ENCODE assay signal across 16 cellular contexts in genomic region chr2:95278637-95279225, GRCh38. TPM values are rescaled to one million over a fixed set of nuclear protein-coding genes. Genes with fewer than 3 reads are reported as not detected.
DNase-seq lines count a peak whose midpoint lies in the region; ATAC-seq and TF ChIP-seq lines count a peak whose summit lies in the region.
"Had no signal": no experiment of that assay in that cellular context is flagged by ENCODE, and none has a peak within 500 bp of the region (broad histone marks: within the 10 kb centered on the region; RNA-seq: fewer than 3 reads in every experiment).

No MANE protein-coding gene starts in this region.

- ATAC-seq in Right ventricle myocardium inferior (no peak), left cardiac atrium (no peak), RWPE2 (ENCODE audit: low read depth) (no peak), lower lobe of right lung (no peak), upper lobe of right lung (no peak), HG02623 (IDR thresholded peaks at IDR 0.05; ENCODE audit: unreplicated experiment) (no peak)

- POLR2A ChIA-PET in activated CD4-positive, alpha-beta memory T cell treated with anti-CD3 and anti-CD28 coated beads, Interleukin-2, amount 10 ng/mL, durations not matched to agents 7 days and 5 days (lab: Charles Lee), result no interaction called here

- no peak overlapping the region for H3K4me3 ChIP-seq in RWPE2 (ENCODE audit: severe bottlenecking)
- no peak overlapping the region for H3K4me3 ChIP-seq in lower lobe of right lung
- no peak overlapping the region for H3K4me3 ChIP-seq in upper lobe of right lung

- H3K4me1 Mint-ChIP-seq in activated CD4-positive, alpha-beta memory T cell treated with anti-CD3 and anti-CD28 coated beads, Interleukin-2, amount 10 ng/mL, durations not matched to agents 7 days and 5 days, result no peaks in the 10 kb centered on the region

- H3K27me3 Mint-ChIP-seq in activated CD4-positive, alpha-beta memory T cell treated with anti-CD3 and anti-CD28 coated beads, Interleukin-2, amount 10 ng/mL, durations not matched to agents 7 days and 5 days, result no peaks in the 10 kb centered on the region

- H3K36me3 ChIP-seq in RWPE2 (ENCODE audit: low read depth), result peaks cover 25% of the 10 kb centered on the region
- H3K36me3 ChIP-seq in lower lobe of right lung, result no peaks in the 10 kb centered on the region
- H3K36me3 ChIP-seq in upper lobe of right lung, result no peaks in the 10 kb centered on the region

- peaks cover 37% of the 10 kb centered on the region for H3K4me1 ChIP-seq in RWPE2 (ENCODE audit: insufficient read depth, poor library complexity, severe bottlenecking)
- H3K4me1 ChIP-seq in lower lobe of right lung, result no peaks in the 10 kb centered on the region
- no peaks in the 10 kb centered on the region for H3K4me1 ChIP-seq in upper lobe of right lung

- H3K9me3 ChIP-seq in RWPE2 (ENCODE audit: severe bottlenecking), result no peaks in the 10 kb centered on the region
- no peaks in the 10 kb centered on the region for H3K9me3 ChIP-seq in lower lobe of right lung
- no peaks in the 10 kb centered on the region for H3K9me3 ChIP-seq in upper lobe of right lung
- H3K9me3 ChIP-seq: Caco-2 had no signal

- TF ChIP-seq CTCF in RWPE2 (IDR thresholded peaks at IDR 0.05; ENCODE audit: poor library complexity, severe bottlenecking) (no peak), lower lobe of right lung (IDR thresholded peaks at IDR 0.05) (no peak), upper lobe of right lung (IDR thresholded peaks at IDR 0.05) (no peak)

- no peak overlapping the region for H3K4me3 Mint-ChIP-seq in activated CD4-positive, alpha-beta memory T cell treated with anti-CD3 and anti-CD28 coated beads, Interleukin-2, amount 10 ng/mL, durations not matched to agents 7 days and 5 days

- H3K27me3 ChIP-seq in RWPE2 (ENCODE audit: insufficient read depth, poor library complexity, severe bottlenecking) (no peaks in the 10 kb centered on the region), lower lobe of right lung (ENCODE audit: low read depth) (no peaks in the 10 kb centered on the region), upper lobe of right lung (no peaks in the 10 kb centered on the region)

- H3K9me3 Mint-ChIP-seq in activated CD4-positive, alpha-beta memory T cell treated with anti-CD3 and anti-CD28 coated beads, Interleukin-2, amount 10 ng/mL, durations not matched to agents 7 days and 5 days, result no peaks in the 10 kb centered on the region

- DNase-seq in Right ventricle myocardium inferior (ENCODE audit: missing footprints) (peak; percentile 42), left cardiac atrium (no peak), RWPE2 (ENCODE audit: low spot score) (peak; percentile 47), lower lobe of right lung (peak; percentile 39), upper lobe of right lung (peak; percentile 43)
- DNase-seq in activated CD8-positive, alpha-beta memory T cell treated with anti-CD3 and anti-CD28 coated beads for 24 hours, result no peak
- DNase-seq in activated CD4-positive, alpha-beta memory T cell treated with anti-CD3 and anti-CD28 coated beads, Interleukin-2, amount 10 ng/mL, durations not matched to agents 7 days and 5 days, result no peak
- DNase-seq: GF-D8, H7, NCI-H1092 treated with DMSO at 0.1 percent for 48 hours, NCI-H146, NCI-H2029 treated with DMSO at 0.1 percent for 48 hours, NCI-H2171, NCI-H526 had no signal

- intact Hi-C loops in Right ventricle myocardium inferior (cut with DNase I), result no loop called here
- intact Hi-C loops in left cardiac atrium (cut with DNase I), result no loop called here
- intact Hi-C loops in lower lobe of right lung (cut with DNase I), result no loop called here
- intact Hi-C loops in upper lobe of right lung (cut with DNase I), result no loop called here

- H3K27ac ChIP-seq in RWPE2 (ENCODE audit: poor library complexity, severe bottlenecking) (peak overlapping the region; percentile 75), lower lobe of right lung (no peak overlapping the region), upper lobe of right lung (no peak overlapping the region)

- no peaks in the 10 kb centered on the region for H3K36me3 Mint-ChIP-seq in activated CD4-positive, alpha-beta memory T cell treated with anti-CD3 and anti-CD28 coated beads, Interleukin-2, amount 10 ng/mL, durations not matched to agents 7 days and 5 days (ENCODE audit: low read depth)

- no peak overlapping the region for H3K27ac Mint-ChIP-seq in activated CD4-positive, alpha-beta memory T cell treated with anti-CD3 and anti-CD28 coated beads, Interleukin-2, amount 10 ng/mL, durations not matched to agents 7 days and 5 days

- CTCF ChIA-PET in activated CD4-positive, alpha-beta memory T cell treated with anti-CD3 and anti-CD28 coated beads, Interleukin-2, amount 10 ng/mL, durations not matched to agents 7 days and 5 days (lab: Charles Lee), result no interaction called here

RNA-seq across cellular contexts. Expression of gene PROM2, which starts 4.5 kb away (rescaled TPM):
- total RNA-seq in Right ventricle myocardium inferior (0.32 TPM), left cardiac atrium (under 1 TPM; 0.29 to 0.84 TPM), lower lobe of right lung (6.0 TPM), upper lobe of right lung (6.0 TPM)
- total RNA-seq in activated CD4-positive, alpha-beta memory T cell treated with anti-CD3 and anti-CD28 coated beads, Interleukin-2, amount 10 ng/mL, durations not matched to agents 7 days and 5 days, result under 1 TPM; 0.15 to 0.18 TPM

RNA-seq across cellular contexts. Expression of gene KCNIP3, which starts 18.4 kb away (rescaled TPM):
- 8.7 TPM for total RNA-seq in Right ventricle myocardium inferior
- 1 to 10 TPM; 2.6 to 4.1 TPM for total RNA-seq in left cardiac atrium
- 2.6 TPM for total RNA-seq in lower lobe of right lung
- total RNA-seq in upper lobe of right lung, result 3.0 TPM
- not detected for total RNA-seq in activated CD4-positive, alpha-beta memory T cell treated with anti-CD3 and anti-CD28 coated beads, Interleukin-2, amount 10 ng/mL, durations not matched to agents 7 days and 5 days
- total RNA-seq: Caco-2 had no signal

Comparison
In these comparisons a context has a peak if more than half of its experiments do, and no peak if none do; other contexts are left out.
1. DNase-seq: peak in Right ventricle myocardium inferior (single experiment), RWPE2 (single experiment), lower lobe of right lung (single experiment) and upper lobe of right lung (single experiment); none in left cardiac atrium (single experiment), activated CD8-positive, alpha-beta memory T cell treated with anti-CD3 and anti-CD28 coated beads for 24 hours (single experiment) and activated CD4-positive, alpha-beta memory T cell treated with anti-CD3 and anti-CD28 coated beads, Interleukin-2, amount 10 ng/mL, durations not matched to agents 7 days and 5 days (single experiment).